34 cellular contexts compared by ENCODE assay signal in the genomic region with DNA sequence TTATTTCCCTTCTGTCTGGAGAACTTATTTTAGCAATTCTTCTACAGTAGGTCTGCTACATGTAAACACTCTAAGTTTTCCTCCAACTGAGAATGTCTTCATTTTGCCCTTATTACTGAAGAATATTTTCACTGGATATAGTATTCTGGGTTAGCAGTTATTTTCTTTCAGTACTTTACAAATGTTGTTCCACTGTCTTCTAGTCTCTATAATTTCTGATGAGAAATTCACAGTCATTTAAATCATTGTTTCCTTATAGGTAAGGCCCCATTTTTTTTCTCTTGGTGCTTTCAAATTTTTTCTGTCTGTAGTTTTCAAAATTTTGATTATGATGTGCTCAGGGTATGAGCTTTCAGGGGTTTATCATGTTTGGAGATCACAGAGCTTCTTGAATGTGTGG. TPM values are rescaled to one million over a fixed set of nuclear protein-coding genes. Genes with fewer than 3 reads are reported as not detected.
"Had no signal": no experiment of that assay in that cellular context is flagged by ENCODE, and none has a peak within 500 bp of the region (broad histone marks: within the 10 kb centered on the region; RNA-seq: fewer than 3 reads in every experiment).

No MANE protein-coding gene starts in this region.

- FAIRE-seq: urothelium cell line had no signal

- H3K4me3 Mint-ChIP-seq: stimulated activated effector memory CD8-positive, alpha-beta T cell treated with anti-CD3 and anti-CD28 coated beads, Interleukin-12 subunit alpha, Interleukin-12 subunit beta, amount 100 ng/mL, for 72 hours; stimulated activated memory B cell treated with anti-CD40 and anti-IgM and Interleukin-4, amounts not matched to agents 10 μg/mL and 1 μg/mL and 100 μg/mL, for 72 hours; stimulated activated naive B cell treated with anti-CD40 and anti-IgM and Interleukin-4, amounts not matched to agents 10 μg/mL and 1 μg/mL and 100 μg/mL, for 72 hours; stimulated activated naive CD8-positive, alpha-beta T cell treated with anti-CD3 and anti-CD28 coated beads, Interleukin-15, amount 100 ng/mL, for 72 hours; stimulated activated naive CD8-positive, alpha-beta T cell treated with anti-CD3 and anti-CD28 coated beads, Interleukin-15, Interleukin-2, amounts not matched to agents 100 ng/mL and 50 ng/mL, for 24 hours; type B pancreatic cell had no signal

- H3K4me1 ChIP-seq: stomach, suprapubic skin, testis, thyroid gland, tibial artery, tibial nerve, transverse colon, upper lobe of left lung, upper lobe of right lung, uterus, vagina had no signal

- DNase-seq: stimulated activated CD4-positive, alpha-beta T cell treated with anti-CD3 and anti-CD28 coated beads, Interleukin-2, amount 100 ng/mL, for 48 hours; stimulated activated CD4-positive, alpha-beta T cell treated with anti-CD3 and anti-CD28 coated beads, Interleukin-4, amount 100 ng/mL, for 1 hour; stimulated activated CD4-positive, alpha-beta T cell treated with anti-CD3 and anti-CD28 coated beads, Interleukin-4, amount 100 ng/mL, for 24 hours; stimulated activated CD4-positive, alpha-beta T cell treated with anti-CD3 and anti-CD28 coated beads, Interleukin-4, amount 100 ng/mL, for 4 hours; stimulated activated CD8-positive, alpha-beta memory T cell treated with anti-CD3 and anti-CD28 coated beads, Interleukin-4, amount 100 ng/mL, for 48 hours; stimulated activated naive B cell treated with anti-CD40 and anti-IgM and Interleukin-4, amounts not matched to agents 10 μg/mL and 1 μg/mL and 100 μg/mL, for 72 hours; stimulated activated naive CD4-positive, alpha-beta T cell; stimulated activated naive CD4-positive, alpha-beta T cell treated with Interleukin-2 at 50 U/mL for 16 hours; stimulated activated naive CD8-positive, alpha-beta T cell treated with anti-CD3 and anti-CD28 coated beads, Interleukin-15, amount 100 ng/mL, for 72 hours; stimulated activated naive CD8-positive, alpha-beta T cell treated with anti-CD3 and anti-CD28 coated beads, Interleukin-15, Interleukin-2, amounts not matched to agents 100 U/mL and 50 U/mL, for 24 hours; stomach; substantia nigra; testis; thyroid gland; tibial artery; transverse colon; trophoblast cell; upper lobe of right lung; uterus had no signal

- H3K9me3 ChIP-seq: suprapubic skin, testis, thyroid gland, upper lobe of right lung, uterus, vagina had no signal

- H3K36me3 ChIP-seq: stomach, suprapubic skin, thoracic aorta, thyroid gland, tibial nerve, transverse colon, upper lobe of left lung, upper lobe of right lung, uterus, vagina had no signal

- H3K27me3 ChIP-seq: suprapubic skin, testis, thyroid gland, tibial artery, tibial nerve, transverse colon, upper lobe of left lung, uterus, vagina had no signal

- H3K9me3 Mint-ChIP-seq: stimulated activated effector memory CD8-positive, alpha-beta T cell treated with anti-CD3 and anti-CD28 coated beads, Interleukin-12 subunit alpha, Interleukin-12 subunit beta, amount 100 ng/mL, for 72 hours had no signal

- H3K36me3 Mint-ChIP-seq: stimulated activated effector memory CD8-positive, alpha-beta T cell treated with anti-CD3 and anti-CD28 coated beads, Interleukin-12 subunit alpha, Interleukin-12 subunit beta, amount 100 ng/mL, for 72 hours; stimulated activated memory B cell treated with anti-CD40 and anti-IgM and Interleukin-4, amounts not matched to agents 10 μg/mL and 1 μg/mL and 100 μg/mL, for 72 hours; type B pancreatic cell had no signal

- ATAC-seq: stimulated activated effector memory CD8-positive, alpha-beta T cell treated with anti-CD3 and anti-CD28 coated beads, Interleukin-12 subunit alpha, Interleukin-12 subunit beta, amount 100 ng/mL, for 72 hours; stimulated activated memory B cell treated with anti-CD40 and anti-IgM and Interleukin-4, amounts not matched to agents 10 μg/mL and 1 μg/mL and 100 μg/mL, for 72 hours; stimulated activated naive B cell treated with anti-CD40 and anti-IgM and Interleukin-4, amounts not matched to agents 10 μg/mL and 1 μg/mL and 100 μg/mL, for 72 hours; stimulated activated naive CD8-positive, alpha-beta T cell treated with anti-CD3 and anti-CD28 coated beads, Interleukin-15, amount 100 ng/mL, for 72 hours; stimulated activated naive CD8-positive, alpha-beta T cell treated with anti-CD3 and anti-CD28 coated beads, Interleukin-15, Interleukin-2, amounts not matched to agents 100 U/mL and 50 U/mL, for 24 hours; upper lobe of right lung had no signal

- H3K4me1 Mint-ChIP-seq: stimulated activated effector memory CD8-positive, alpha-beta T cell treated with anti-CD3 and anti-CD28 coated beads, Interleukin-12 subunit alpha, Interleukin-12 subunit beta, amount 100 ng/mL, for 72 hours; stimulated activated memory B cell treated with anti-CD40 and anti-IgM and Interleukin-4, amounts not matched to agents 10 μg/mL and 1 μg/mL and 100 μg/mL, for 72 hours; stimulated activated naive B cell treated with anti-CD40 and anti-IgM and Interleukin-4, amounts not matched to agents 10 μg/mL and 1 μg/mL and 100 μg/mL, for 72 hours; stimulated activated naive CD8-positive, alpha-beta T cell treated with anti-CD3 and anti-CD28 coated beads, Interleukin-15, amount 100 ng/mL, for 72 hours had no signal

- H3K27ac ChIP-seq: stomach, suprapubic skin, testis, thoracic aorta, thyroid gland, tibial artery, tibial nerve, transverse colon, upper lobe of left lung, upper lobe of right lung, uterus, vagina had no signal

- H3K27ac Mint-ChIP-seq: stimulated activated effector memory CD8-positive, alpha-beta T cell treated with anti-CD3 and anti-CD28 coated beads, Interleukin-12 subunit alpha, Interleukin-12 subunit beta, amount 100 ng/mL, for 72 hours; stimulated activated memory B cell treated with anti-CD40 and anti-IgM and Interleukin-4, amounts not matched to agents 10 μg/mL and 1 μg/mL and 100 μg/mL, for 72 hours; stimulated activated naive B cell treated with anti-CD40 and anti-IgM and Interleukin-4, amounts not matched to agents 10 μg/mL and 1 μg/mL and 100 μg/mL, for 72 hours; stimulated activated naive CD8-positive, alpha-beta T cell treated with anti-CD3 and anti-CD28 coated beads, Interleukin-15, amount 100 ng/mL, for 72 hours; stimulated activated naive CD8-positive, alpha-beta T cell treated with anti-CD3 and anti-CD28 coated beads, Interleukin-15, Interleukin-2, amounts not matched to agents 100 ng/mL and 50 ng/mL, for 24 hours; type B pancreatic cell had no signal

- H3K4me3 ChIP-seq: stomach, suprapubic skin, testis, thoracic aorta, thyroid gland, tibial artery, tibial nerve, transverse colon, upper lobe of left lung, upper lobe of right lung, uterus, vagina had no signal

RNA-seq across cellular contexts. Expression of a gene that starts 32.0 kb away (rescaled TPM):
- total RNA-seq: stomach, subcutaneous adipose tissue, suprapubic skin, temporal lobe, testis, thoracic aorta, thyroid gland, tibial nerve, transverse colon, upper lobe of left lung, upper lobe of right lung, ureter, urinary bladder, uterus, vagina had no signal
- polyA plus RNA-seq: stomach, thymus, urinary bladder had no signal
